24 cellular contexts compared by ENCODE assay signal in the genomic region with DNA sequence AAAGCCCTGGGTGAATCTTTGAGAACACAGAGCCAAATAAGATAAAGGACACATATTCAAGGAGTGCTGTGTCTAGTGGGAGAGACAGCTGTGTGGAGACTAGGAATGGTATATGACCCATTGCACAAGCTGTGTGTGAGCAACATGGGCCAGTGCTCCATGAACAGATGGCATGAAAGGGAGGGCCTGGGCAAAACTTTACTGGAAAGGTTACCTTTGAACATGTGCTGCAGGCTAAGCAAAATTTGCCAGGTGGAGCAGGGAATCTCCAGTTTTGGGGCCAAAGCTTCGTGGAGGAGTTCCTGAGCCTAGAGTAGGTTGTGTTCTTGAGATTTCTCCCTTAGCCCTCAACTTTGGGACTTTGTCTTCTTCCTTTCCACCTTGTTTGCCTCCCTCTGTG.
"Had no signal": no experiment of that assay in that cellular context is flagged by ENCODE, and none has a peak within 500 bp of the region (broad histone marks: within the 10 kb centered on the region; RNA-seq: fewer than 3 reads in every experiment).

No MANE protein-coding gene starts in this region.

- H3K27ac Mint-ChIP-seq: mesothelial cell of epicardium; naive B cell; natural killer cell treated with Interleukin-12 subunit alpha and Interleukin-12 subunit beta and Interleukin-15 and Interleukin-18, amount 100 ng/mL, for 72 hours had no signal

- H3K9me3 Mint-ChIP-seq: mesothelial cell of epicardium; natural killer cell treated with Interleukin-12 subunit alpha and Interleukin-12 subunit beta and Interleukin-15 and Interleukin-18, amount 100 ng/mL, for 72 hours; neural crest cell had no signal

- ATAC-seq: foreskin keratinocyte; gastroesophageal sphincter; heart left ventricle; left lung; mucosa of descending colon; natural killer cell treated with Interleukin-12 subunit alpha and Interleukin-12 subunit beta and Interleukin-15 and Interleukin-18, amount 100 ng/mL, for 72 hours; sciatic nerve had no signal

- H3K27me3 Mint-ChIP-seq: naive B cell had no signal

- H3K36me3 Mint-ChIP-seq: mesothelial cell of epicardium; naive B cell; natural killer cell treated with Interleukin-12 subunit alpha and Interleukin-12 subunit beta and Interleukin-15 and Interleukin-18, amount 100 ng/mL, for 72 hours had no signal

- H3K4me1 Mint-ChIP-seq: naive B cell, neural crest cell had no signal

- DNase-seq: dermis blood vessel endothelial cell; effector memory CD4-positive, alpha-beta T cell; foreskin keratinocyte; heart left ventricle; kidney; left lung; mesenchymal stem cell; mucosa of descending colon; naive B cell; stimulated activated CD4-positive, alpha-beta T cell treated with anti-CD3 and anti-CD28 coated beads, Interleukin-12 subunit alpha, Interleukin-12 subunit beta, amount 100 ng/mL, for 4 hours; stimulated activated CD4-positive, alpha-beta T cell treated with anti-CD3 and anti-CD28 coated beads, Interleukin-1b, Interleukin-23, amount 100 ng/mL, for 48 hours; stimulated activated CD4-positive, alpha-beta T cell treated with anti-CD3 and anti-CD28 coated beads, Interleukin-4, amount 100 ng/mL, for 1 hour; stimulated activated CD8-positive, alpha-beta memory T cell treated with anti-CD3 and anti-CD28 coated beads, Interleukin-4, amount 100 ng/mL, for 48 hours; stimulated activated naive CD4-positive, alpha-beta T cell treated with Interleukin-2 at 50 U/mL for 16 hours; stomach; thyroid gland; trophoblast cell had no signal

- H3K4me3 Mint-ChIP-seq: mesothelial cell of epicardium; naive B cell; natural killer cell treated with Interleukin-12 subunit alpha and Interleukin-12 subunit beta and Interleukin-15 and Interleukin-18, amount 100 ng/mL, for 72 hours; neural crest cell had no signal

- FAIRE-seq: colon, endothelial cell of umbilical vein, kidney had no signal
